In genomic region chr7:101285171-101285570, GRCh38 we compare ENCODE assay signal across 2 cellular contexts.
A peak's percentile ranks its signal among the peaks of the same experiment; 100 is the strongest.
TF ChIP-seq lines count a peak whose summit lies in the region.

No MANE protein-coding gene starts in this region.

TF ChIP-seq in HEK293, 187 proteins besides CTCF, POLR2A, EP300 and RAD21:
- TF ChIP-seq ZNF366 (tag by site-specific recombination; conservative IDR thresholded peaks at IDR 0.05) (peak; percentile 35; the same call in 1 of the 2 replicates), ZNF362 (tag by site-specific recombination; IDR thresholded peaks at IDR 0.05) (0 out of 2 replicates have a peak, but pooled peaks have one; percentile 37), ZNF221 (tag by site-specific recombination; IDR thresholded peaks at IDR 0.05; ENCODE audit: borderline replicate concordance) (no peak), GLIS1 (tag by site-specific recombination; IDR thresholded peaks at IDR 0.05) (no peak)
TF ChIP-seq in HEK293: peak in this region for 2.

TF ChIP-seq in H1, 55 proteins besides CTCF, POLR2A, EP300 and RAD21:
- TF ChIP-seq USF2 (IDR thresholded peaks at IDR 0.05; ENCODE audit: low read length) (no peak), ATF3 (IDR thresholded peaks at IDR 0.05; ENCODE audit: insufficient read depth, low read depth, low read length) (no peak), RFX5 (IDR thresholded peaks at IDR 0.05; ENCODE audit: borderline replicate concordance, low read depth, low read length) (no peak), SP4 (IDR thresholded peaks at IDR 0.05; ENCODE audit: low read length) (no peak), EGR1 (IDR thresholded peaks at IDR 0.05; ENCODE audit: borderline replicate concordance, low read depth, low read length) (no peak), KDM1A (IDR thresholded peaks at IDR 0.05; ENCODE audit: borderline replicate concordance, low read length) (no peak), CHD7 (IDR thresholded peaks at IDR 0.05; ENCODE audit: insufficient replicate concordance, low read length) (no peak), TAF7 (optimal IDR thresholded peaks at IDR 0.05; ENCODE audit: borderline replicate concordance, low read depth, low read length) (no peak), CREB1 (IDR thresholded peaks at IDR 0.05) (no peak), SIX5 (IDR thresholded peaks at IDR 0.05; ENCODE audit: low read depth, low read length) (no peak), TEAD4 (IDR thresholded peaks at IDR 0.05; ENCODE audit: low read depth, low read length) (no peak), ASH2L (IDR thresholded peaks at IDR 0.05; ENCODE audit: low read length) (no peak), RBBP5 (IDR thresholded peaks at IDR 0.05; ENCODE audit: borderline replicate concordance, low read depth, low read length) (no peak), SAP30 (IDR thresholded peaks at IDR 0.05; ENCODE audit: insufficient read depth, insufficient replicate concordance, low read length) (no peak), BCL11A (IDR thresholded peaks at IDR 0.05; ENCODE audit: low read depth in 2 of 2, low read length in 2 of 2) (no peak), KDM4A (IDR thresholded peaks at IDR 0.05; ENCODE audit: low read depth, low read length, severe bottlenecking) (no peak), CHD1 (IDR thresholded peaks at IDR 0.05; ENCODE audit: low read depth, low read length) (no peak), TAF1 (IDR thresholded peaks at IDR 0.05; ENCODE audit: low read depth, low read length) (no peak)
